In the genomic region with DNA sequence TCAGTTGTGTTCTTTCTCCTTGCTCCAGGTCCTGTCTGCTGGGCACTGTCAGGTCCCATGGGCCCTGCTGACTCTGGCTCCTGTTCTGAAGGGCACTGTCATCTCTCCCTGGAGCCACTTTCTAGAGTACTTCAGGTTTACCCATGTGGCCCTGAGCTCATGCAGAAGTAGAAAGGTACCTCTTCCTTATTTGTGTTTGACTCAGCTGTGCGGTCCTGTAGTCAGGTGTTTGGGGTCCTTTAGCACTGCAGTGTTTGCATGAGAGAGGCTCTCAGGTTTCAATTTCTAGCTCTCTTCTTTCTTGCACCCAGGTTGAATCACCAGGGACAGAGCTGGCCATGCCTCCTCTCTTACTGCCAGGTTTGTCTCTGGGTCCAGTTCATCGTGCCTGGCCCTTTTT, we compare ENCODE assay signal across 1 cellular context.
TF ChIP-seq lines count a peak whose summit lies in the region.

No MANE protein-coding gene starts in this region.

TF ChIP-seq in GM12878, 131 proteins besides CTCF, POLR2A, EP300 and RAD21 (continued from another document):
- TF ChIP-seq, protein P1, sequence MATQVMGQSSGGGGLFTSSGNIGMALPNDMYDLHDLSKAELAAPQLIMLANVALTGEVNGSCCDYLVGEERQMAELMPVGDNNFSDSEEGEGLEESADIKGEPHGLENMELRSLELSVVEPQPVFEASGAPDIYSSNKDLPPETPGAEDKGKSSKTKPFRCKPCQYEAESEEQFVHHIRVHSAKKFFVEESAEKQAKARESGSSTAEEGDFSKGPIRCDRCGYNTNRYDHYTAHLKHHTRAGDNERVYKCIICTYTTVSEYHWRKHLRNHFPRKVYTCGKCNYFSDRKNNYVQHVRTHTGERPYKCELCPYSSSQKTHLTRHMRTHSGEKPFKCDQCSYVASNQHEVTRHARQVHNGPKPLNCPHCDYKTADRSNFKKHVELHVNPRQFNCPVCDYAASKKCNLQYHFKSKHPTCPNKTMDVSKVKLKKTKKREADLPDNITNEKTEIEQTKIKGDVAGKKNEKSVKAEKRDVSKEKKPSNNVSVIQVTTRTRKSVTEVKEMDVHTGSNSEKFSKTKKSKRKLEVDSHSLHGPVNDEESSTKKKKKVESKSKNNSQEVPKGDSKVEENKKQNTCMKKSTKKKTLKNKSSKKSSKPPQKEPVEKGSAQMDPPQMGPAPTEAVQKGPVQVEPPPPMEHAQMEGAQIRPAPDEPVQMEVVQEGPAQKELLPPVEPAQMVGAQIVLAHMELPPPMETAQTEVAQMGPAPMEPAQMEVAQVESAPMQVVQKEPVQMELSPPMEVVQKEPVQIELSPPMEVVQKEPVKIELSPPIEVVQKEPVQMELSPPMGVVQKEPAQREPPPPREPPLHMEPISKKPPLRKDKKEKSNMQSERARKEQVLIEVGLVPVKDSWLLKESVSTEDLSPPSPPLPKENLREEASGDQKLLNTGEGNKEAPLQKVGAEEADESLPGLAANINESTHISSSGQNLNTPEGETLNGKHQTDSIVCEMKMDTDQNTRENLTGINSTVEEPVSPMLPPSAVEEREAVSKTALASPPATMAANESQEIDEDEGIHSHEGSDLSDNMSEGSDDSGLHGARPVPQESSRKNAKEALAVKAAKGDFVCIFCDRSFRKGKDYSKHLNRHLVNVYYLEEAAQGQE (IDR thresholded peaks at IDR 0.05; ENCODE audit: low read depth, low read length), result no peak
